ENCODE assay signal across 16 cellular contexts in the genomic region with DNA sequence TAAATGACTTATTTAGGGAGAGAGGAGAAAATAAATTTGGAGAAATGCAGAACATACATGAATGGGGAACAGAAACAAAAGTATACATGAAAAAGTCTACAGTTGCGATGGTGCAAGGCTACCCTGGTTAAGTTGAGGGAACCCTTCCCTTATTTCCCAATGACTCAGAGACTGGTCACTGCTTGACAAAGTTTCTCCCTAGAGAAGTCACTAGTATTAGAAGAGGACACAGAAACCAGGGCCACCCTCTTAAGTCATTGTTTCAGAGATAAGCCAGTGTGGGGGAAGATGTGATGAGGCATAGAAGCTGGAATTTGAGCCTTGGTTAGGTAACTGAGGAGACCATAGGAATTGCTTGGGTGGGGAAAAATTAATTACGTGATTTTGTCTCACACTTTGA. TPM values are rescaled to one million over a fixed set of nuclear protein-coding genes. Genes with fewer than 3 reads are reported as not detected.
DNase-seq lines count a peak whose midpoint lies in the region; ATAC-seq lines count a peak whose summit lies in the region.
"Had no signal": no experiment of that assay in that cellular context is flagged by ENCODE, and none has a peak within 500 bp of the region (broad histone marks: within the 10 kb centered on the region; RNA-seq: fewer than 3 reads in every experiment).

No MANE protein-coding gene starts in this region.

- DNase-seq in A172 (ENCODE audit: low spot score) = peak; percentile 70
- DNase-seq in HT1080 (ENCODE audit: low read depth) = peak; percentile 86
- DNase-seq in SKM-1 (lab: John Stamatoyannopoulos, UW; ENCODE audit: unreplicated experiment) = peak; percentile 87
- DNase-seq in glomerular visceral epithelial cell (ENCODE audit: extremely low spot score) = peak; percentile 29
- no peak for DNase-seq in foreskin melanocyte
- no peak for DNase-seq in activated gamma-delta T cell (lab: John Stamatoyannopoulos, UW)
- no peak for DNase-seq in NCI-H2227 (lab: John Stamatoyannopoulos, UW; ENCODE audit: unreplicated experiment)
- DNase-seq: activated CD4-positive, alpha-beta T cell treated with anti-CD3 and anti-CD28 coated beads for 48 hours; activated T-cell treated with anti-CD3 and anti-CD28 coated beads, Interleukin-2, amount 50 U/mL, for 48 hours; DMS53; effector CD4-positive, alpha-beta T cell; NCI-H1048; NCI-H2171; T-helper 17 cell; thyroid gland had no signal

- no peak for ATAC-seq in HG03108 (IDR thresholded peaks at IDR 0.05; ENCODE audit: unreplicated experiment)
- ATAC-seq: T-helper 17 cell had no signal

RNA-seq across cellular contexts. Expression of a gene that starts 24.4 kb away (rescaled TPM):
- 24.0 and 28.5 TPM in 2 replicates for total RNA-seq in A172 (2014; rRNA removed; shearing (Covaris generic))
- 2.0 and 2.3 TPM in 2 replicates for total RNA-seq in HT1080 (2014; rRNA removed; shearing (Covaris generic))
- polyA plus RNA-seq in HT1080 (2015; cell fraction: cytosol; rRNA removed) = 3.2 and 3.3 TPM in 2 replicates
- 7.4 and 7.9 TPM in 2 replicates for polyA plus RNA-seq in HT1080 (2015; cell fraction: nucleus; rRNA removed)

Comparison
In these comparisons a context has a peak if more than half of its experiments do, and no peak if none do; other contexts are left out.
1. DNase-seq: peak in A172 (single experiment), HT1080 (single experiment), SKM-1 (single experiment) and glomerular visceral epithelial cell (single experiment); none in foreskin melanocyte (single experiment), activated gamma-delta T cell (single experiment) and NCI-H2227 (single experiment).